Comparison of ENCODE assay signal across 1 cellular context in the genomic region with DNA sequence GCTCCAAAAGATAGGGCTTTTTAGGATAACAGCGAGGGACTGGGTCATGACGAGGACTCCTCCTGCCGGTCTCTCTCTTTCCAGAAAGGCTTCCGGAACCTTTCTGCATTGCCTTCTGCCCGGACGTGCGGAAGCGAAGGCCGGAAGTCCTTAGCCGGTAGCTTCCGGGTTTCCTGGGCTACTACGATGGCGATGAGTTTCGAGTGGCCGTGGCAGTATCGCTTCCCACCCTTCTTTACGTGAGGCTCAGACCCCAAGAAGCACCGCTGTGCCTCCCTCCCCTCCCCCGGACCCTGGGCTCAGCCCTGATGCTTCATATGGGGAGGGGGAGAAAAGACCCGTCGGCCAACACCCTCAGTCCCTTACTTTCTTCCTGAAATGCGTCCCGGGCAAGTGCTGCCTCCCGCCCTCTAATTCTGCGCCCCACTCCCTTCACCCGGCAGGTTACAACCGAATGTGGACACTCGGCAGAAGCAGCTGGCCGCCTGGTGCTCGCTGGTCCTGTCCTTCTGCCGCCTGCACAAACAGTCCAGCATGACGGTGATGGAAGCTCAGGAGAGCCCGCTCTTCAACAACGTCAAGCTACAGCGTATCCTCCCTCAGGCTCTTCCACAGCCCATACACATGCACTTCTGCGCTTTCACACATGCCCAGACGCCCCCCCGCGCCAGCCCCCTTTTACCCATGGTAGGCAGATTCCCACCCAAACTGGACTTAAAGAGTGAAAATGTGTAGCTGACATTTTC.
TF ChIP-seq lines count a peak whose summit lies in the region.

A gene (plus strand): TSS at position 160 of the 746 bp plus-strand sequence. CDS start 27 bp downstream, at position 187.

TF ChIP-seq in HCT116, 20 proteins besides CTCF, POLR2A, EP300 and RAD21 (continued from another document):
- TF ChIP-seq, protein P1, sequence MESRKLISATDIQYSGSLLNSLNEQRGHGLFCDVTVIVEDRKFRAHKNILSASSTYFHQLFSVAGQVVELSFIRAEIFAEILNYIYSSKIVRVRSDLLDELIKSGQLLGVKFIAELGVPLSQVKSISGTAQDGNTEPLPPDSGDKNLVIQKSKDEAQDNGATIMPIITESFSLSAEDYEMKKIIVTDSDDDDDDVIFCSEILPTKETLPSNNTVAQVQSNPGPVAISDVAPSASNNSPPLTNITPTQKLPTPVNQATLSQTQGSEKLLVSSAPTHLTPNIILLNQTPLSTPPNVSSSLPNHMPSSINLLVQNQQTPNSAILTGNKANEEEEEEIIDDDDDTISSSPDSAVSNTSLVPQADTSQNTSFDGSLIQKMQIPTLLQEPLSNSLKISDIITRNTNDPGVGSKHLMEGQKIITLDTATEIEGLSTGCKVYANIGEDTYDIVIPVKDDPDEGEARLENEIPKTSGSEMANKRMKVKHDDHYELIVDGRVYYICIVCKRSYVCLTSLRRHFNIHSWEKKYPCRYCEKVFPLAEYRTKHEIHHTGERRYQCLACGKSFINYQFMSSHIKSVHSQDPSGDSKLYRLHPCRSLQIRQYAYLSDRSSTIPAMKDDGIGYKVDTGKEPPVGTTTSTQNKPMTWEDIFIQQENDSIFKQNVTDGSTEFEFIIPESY (IDR thresholded peaks at IDR 0.05; ENCODE audit: extremely low read depth, insufficient replicate concordance, low read length) = peak; percentile 72
- TF ChIP-seq YY1 (IDR thresholded peaks at IDR 0.05; ENCODE audit: extremely low read depth, insufficient replicate concordance, low read depth, low read length) (peak; percentile 87), SRF (IDR thresholded peaks at IDR 0.05; ENCODE audit: low read depth) (peak; percentile 88), EZH2phosphoT487 (IDR thresholded peaks at IDR 0.05; ENCODE audit: borderline replicate concordance) (no peak), CEBPB (IDR thresholded peaks at IDR 0.05; ENCODE audit: low read depth) (no peak)
TF ChIP-seq in HCT116: peak in this region for 12.
